Comparison of ENCODE assay signal across 8 cellular contexts in the genomic region with DNA sequence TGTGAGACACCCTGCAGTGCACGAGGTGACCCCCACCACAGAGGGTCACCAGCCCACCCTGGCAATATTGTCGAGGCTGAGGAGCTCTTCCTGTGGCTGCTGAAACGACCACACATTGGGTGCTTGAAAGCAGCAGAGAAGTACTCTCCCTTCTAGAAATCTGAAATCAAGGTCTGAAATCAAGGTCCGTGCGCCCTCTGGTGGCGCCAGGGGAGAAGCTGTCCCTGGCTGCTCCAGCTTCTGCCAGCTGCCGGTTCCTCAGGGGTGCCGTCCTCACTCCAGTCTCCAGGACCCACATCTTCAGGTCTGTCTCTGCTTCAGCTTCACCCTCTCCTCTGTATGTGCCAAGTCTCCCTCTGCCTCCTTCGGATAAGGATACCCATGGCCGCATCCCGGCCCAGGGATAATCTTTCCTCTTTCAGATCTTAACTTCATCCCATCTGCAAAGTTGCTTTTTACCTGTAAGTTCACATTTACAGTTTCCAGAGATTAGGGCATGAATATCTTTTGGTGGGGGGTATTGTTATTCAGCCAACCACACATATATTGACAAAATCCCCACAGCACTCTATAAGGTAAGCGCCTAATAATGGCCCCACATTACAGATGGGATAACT.
A peak's percentile ranks its signal among the peaks of the same experiment; 100 is the strongest.
DNase-seq lines count a peak whose midpoint lies in the region; TF ChIP-seq lines count a peak whose summit lies in the region.

No MANE protein-coding gene starts in this region.

- H3K27me3 ChIP-seq in GM23248 (replicated peaks; ENCODE audit: insufficient read depth) (peaks cover 3% of the 10 kb centered on the region; the same call in 1 of the 2 replicates), kidney epithelial cell (ENCODE audit: control insufficient read depth, insufficient read depth, low read length) (no peaks in the 10 kb centered on the region)

- no peak overlapping the region for H3K4me2 ChIP-seq in GM23248 (ENCODE audit: unreplicated experiment)

- no peak overlapping the region for H3K27ac ChIP-seq in GM23248

- WGBS in GM23248 (ENCODE audit: low coverage in 1 of 2, low lambda C conversion rate in 2 of 2, missing lambda C conversion rate in 2 of 2), 2 experiments = 8 to 12% methylated on average over 12 of the region's 12 CpGs

- H2AFZ ChIP-seq in GM23248 = no peak overlapping the region

- H3F3A ChIP-seq in GM23248 (ENCODE audit: insufficient read depth) = no peaks in the 10 kb centered on the region

- no peaks in the 10 kb centered on the region for H4K20me1 ChIP-seq in GM23248 (ENCODE audit: insufficient read depth)

- H3K9me2 ChIP-seq in GM23248 (ENCODE audit: insufficient read depth) = no peaks in the 10 kb centered on the region

- DNase-seq in AG09319 (ENCODE audit: extremely low read depth, low read depth) (no peak), GM23248 (peak; percentile 76), NCI-H345 (lab: John Stamatoyannopoulos, UW) (peak; percentile 48), cardiac fibroblast (ENCODE audit: low read depth in 2 of 2) (peak; percentile 71 to 72), kidney epithelial cell (ENCODE audit: low read depth) (peak; percentile 14), mesenteric fat pad (ENCODE audit: low spot score) (no peak)
- DNase-seq in activated CD4-positive, CD25-positive, alpha-beta regulatory T cell treated with anti-CD3 and anti-CD28 coated beads, Interleukin-2, amount 50 U/mL, for 16 hours (ENCODE audit: low read depth, low spot score) = peak; percentile 42
- peak; percentile 75 to 77 for DNase-seq in stimulated activated CD4-positive, alpha-beta T cell treated with anti-CD3 and anti-CD28 coated beads, Interleukin-2, amount 100 ng/mL, for 24 hours

- in situ Hi-C loops in GM23248 (cut with MboI) = no loop called here

- TF ChIP-seq CTCF in AG09319 (IDR thresholded peaks at IDR 0.05; ENCODE audit: low read depth, low read length) = peak; percentile 94
- TF ChIP-seq CTCF in cardiac fibroblast (IDR thresholded peaks at IDR 0.05; ENCODE audit: low read depth, low read length) = peak; percentile 93
- peak; percentile 92 for TF ChIP-seq CTCF in kidney epithelial cell (IDR thresholded peaks at IDR 0.05; ENCODE audit: insufficient read depth, low read length, poor library complexity, severe bottlenecking)

- no peaks in the 10 kb centered on the region for H3K79me2 ChIP-seq in GM23248 (ENCODE audit: insufficient read depth)

- H3K36me3 ChIP-seq in GM23248 (ENCODE audit: low read depth) (no peaks in the 10 kb centered on the region), kidney epithelial cell (ENCODE audit: control insufficient read depth, insufficient read depth, low read length) (no peaks in the 10 kb centered on the region)

- no peak overlapping the region for H3K9ac ChIP-seq in GM23248

- H3K9me3 ChIP-seq in GM23248 (ENCODE audit: low read depth) = no peaks in the 10 kb centered on the region

- H3K4me1 ChIP-seq in GM23248 (ENCODE audit: insufficient read depth) = no peaks in the 10 kb centered on the region

- H3K4me3 ChIP-seq in GM23248 (no peak overlapping the region), cardiac fibroblast (replicated peaks in 1 of 2; ENCODE audit: low read depth in 2 of 2, low read length in 2 of 2) (no peak overlapping the region), kidney epithelial cell (ENCODE audit: low read depth, low read length) (no peak overlapping the region)

Comparison
In these comparisons a context has a peak if more than half of its experiments do, and no peak if none do; other contexts are left out.
1. DNase-seq: peak in GM23248 (single experiment), NCI-H345 (single experiment), activated CD4-positive, CD25-positive, alpha-beta regulatory T cell treated with anti-CD3 and anti-CD28 coated beads, Interleukin-2, amount 50 U/mL, for 16 hours (single experiment), cardiac fibroblast (2 of 2), kidney epithelial cell (single experiment) and stimulated activated CD4-positive, alpha-beta T cell treated with anti-CD3 and anti-CD28 coated beads, Interleukin-2, amount 100 ng/mL, for 24 hours (2 of 2); none in AG09319 (single experiment) and mesenteric fat pad (single experiment).
2. Peak in every context shown above with its lines, with median percentiles within 50 percentile points of each other: CTCF ChIP-seq.